23 cellular contexts compared by ENCODE assay signal in genomic region chr16:48636521-48636920, GRCh38. TPM values are rescaled to one million over a fixed set of nuclear protein-coding genes. Genes with fewer than 3 reads are reported as not detected.
DNase-seq lines count a peak whose midpoint lies in the region; ATAC-seq, FAIRE-seq and TF ChIP-seq lines count a peak whose summit lies in the region.
"Had no signal": no experiment of that assay in that cellular context is flagged by ENCODE, and none has a peak within 500 bp of the region (broad histone marks: within the 10 kb centered on the region; RNA-seq: fewer than 3 reads in every experiment).

No MANE protein-coding gene starts in this region.

- ATAC-seq in HepG2: no peak
- no peak for ATAC-seq in right lobe of liver
- no peak for ATAC-seq in left lobe of liver
- no peak for ATAC-seq in upper lobe of right lung
- no peak for ATAC-seq in GM19324 (IDR thresholded peaks at IDR 0.05; ENCODE audit: low FRiP score, unreplicated experiment)
- no peak for ATAC-seq in mucosa of descending colon
- ATAC-seq: A549 had no signal

- no peak for DNase-seq in HepG2 (ENCODE audit: low spot score)
- DNase-seq in right lobe of liver: no peak
- peak; percentile 1 for DNase-seq in left lobe of liver (ENCODE audit: low spot score)
- peak; percentile 3 for DNase-seq in stomach
- peak; percentile 7 for DNase-seq in upper lobe of right lung
- no peak for DNase-seq in DMS114 treated with DMSO at 0.1 percent for 48 hours (lab: John Stamatoyannopoulos, UW; ENCODE audit: unreplicated experiment)
- DNase-seq in mucosa of descending colon: no peak
- DNase-seq: BE2C; C1 segment of cervical spinal cord; CD4-positive, alpha-beta memory T cell; CD4-positive, CD25-positive, alpha-beta regulatory T cell; CD8-positive, alpha-beta memory T cell; COR-L47; DMS 273 treated with DMSO at 0.1 percent for 48 hours; DMS79 treated with DMSO at 0.1 percent for 48 hours; GF-D8 had no signal

- TF ChIP-seq RAD21 in HepG2 (CRISPR knock-in tag; IDR thresholded peaks at IDR 0.05): no peak

- TF ChIP-seq EP300 in HepG2 (IDR thresholded peaks at IDR 0.05; ENCODE audit: low read depth in 2 of 2, low read length in 2 of 2) (no peak), HepG2 (CRISPR knock-in tag; IDR thresholded peaks at IDR 0.05; ENCODE audit: borderline replicate concordance) (no peak), stomach (IDR thresholded peaks at IDR 0.05) (no peak)

- CTCF ChIA-PET in HepG2 (lab: Yijun Ruan, JAX; ENCODE audit: low intra/inter-chr PET ratio, low total read pairs): no interaction called here

- no TSS peak for BruUV-seq in HepG2 (replicated peaks; lab: Mats Ljungman, UMichigan)

- no peaks in the 10 kb centered on the region for H3K79me2 ChIP-seq in HepG2 (ENCODE audit: insufficient read depth, low read length)

- H3K27ac ChIP-seq in HepG2 (ENCODE audit: extremely low read length, insufficient read depth, low read length) (no peak overlapping the region), right lobe of liver (no peak overlapping the region), stomach (no peak overlapping the region), upper lobe of right lung (no peak overlapping the region)
- H3K27ac ChIP-seq: 22Rv1, A549, BLaER1 had no signal

- H3K4me1 ChIP-seq in HepG2 (ENCODE audit: insufficient read depth, low read length) (peaks cover 16% of the 10 kb centered on the region), right lobe of liver (peaks cover 0 to 9% (median 0%) of the 10 kb centered on the region in 4 donors), stomach (no peaks in the 10 kb centered on the region), upper lobe of right lung (no peaks in the 10 kb centered on the region), mucosa of descending colon (ENCODE audit: low read depth) (no peaks in the 10 kb centered on the region)
- H3K4me1 ChIP-seq: BE2C had no signal

- no peak overlapping the region for H3K4me3 ChIP-seq in HepG2 (replicated peaks in 1 of 3; ENCODE audit: insufficient read depth in 1 of 3, low read depth in 2 of 3, low read length in 3 of 3)
- H3K4me3 ChIP-seq in right lobe of liver: no peak overlapping the region
- H3K4me3 ChIP-seq in stomach: no peak overlapping the region
- no peak overlapping the region for H3K4me3 ChIP-seq in upper lobe of right lung
- no peak overlapping the region for H3K4me3 ChIP-seq in mucosa of descending colon
- H3K4me3 ChIP-seq: A549, BLaER1 had no signal

- in situ Hi-C loops in HepG2 (cut with HindIII; ENCODE audit: extremely low pct_ligation_motif_present, low pct_unique_long_range_greater_than_20kb): no loop called here

- no peaks in the 10 kb centered on the region for H4K20me1 ChIP-seq in HepG2 (ENCODE audit: insufficient read depth, low read length)
- H4K20me1 ChIP-seq: BLaER1 had no signal

- H3K9me3 ChIP-seq in HepG2 (ENCODE audit: low read length) (no peaks in the 10 kb centered on the region), right lobe of liver (no peaks in the 10 kb centered on the region), stomach (no peaks in the 10 kb centered on the region), upper lobe of right lung (no peaks in the 10 kb centered on the region), mucosa of descending colon (no peaks in the 10 kb centered on the region)
- H3K9me3 ChIP-seq: A549, BE2C, BLaER1 had no signal

- H3K9ac ChIP-seq in HepG2 (ENCODE audit: insufficient read depth, low read depth, low read length): no peak overlapping the region
- H3K9ac ChIP-seq: BLaER1 had no signal

- no peak overlapping the region for H2AFZ ChIP-seq in HepG2 (ENCODE audit: low read length)

- H3K36me3 ChIP-seq in HepG2 (replicated peaks in 1 of 2; ENCODE audit: control insufficient read depth in 1 of 2, insufficient read depth in 2 of 2, low read length in 2 of 2): no peaks in the 10 kb centered on the region
- H3K36me3 ChIP-seq in right lobe of liver: no peaks in the 10 kb centered on the region
- no peaks in the 10 kb centered on the region for H3K36me3 ChIP-seq in stomach
- H3K36me3 ChIP-seq in upper lobe of right lung: no peaks in the 10 kb centered on the region
- H3K36me3 ChIP-seq in mucosa of descending colon (ENCODE audit: low read depth): no peaks in the 10 kb centered on the region
- H3K36me3 ChIP-seq: BE2C, BLaER1 had no signal

- POLR2A ChIA-PET in HepG2 (lab: Yijun Ruan, JAX): no interaction called here

- TF ChIP-seq POLR2A in HepG2 (IDR thresholded peaks at IDR 0.05; ENCODE audit: insufficient read depth in 1 of 2, low read depth in 2 of 2, low read length in 2 of 2) (no peak), right lobe of liver (IDR thresholded peaks at IDR 0.05) (no peak), stomach (IDR thresholded peaks at IDR 0.05) (no peak)

- WGBS in HepG2 (ENCODE audit: low lambda C conversion rate): 78% methylated on average over 5 of the region's 5 CpGs
- WGBS in right lobe of liver (ENCODE audit: insufficient coverage, low coverage, low lambda C conversion rate, missing lambda C conversion rate): 92% methylated on average over 4 of the region's 5 CpGs
- 90 to 95% (median 93%) methylated on average over 5 of the region's 5 CpGs for WGBS in stomach, 5 donors

- no peak overlapping the region for H3K4me2 ChIP-seq in HepG2 (ENCODE audit: low read depth, low read length)
- H3K4me2 ChIP-seq: A549, BLaER1 had no signal

- TF ChIP-seq CTCF in HepG2 (CRISPR knock-in tag; IDR thresholded peaks at IDR 0.05): no peak
- TF ChIP-seq CTCF in right lobe of liver (IDR thresholded peaks at IDR 0.05): no peak
- TF ChIP-seq CTCF in stomach (IDR thresholded peaks at IDR 0.05): no peak
- TF ChIP-seq CTCF in upper lobe of right lung (IDR thresholded peaks at IDR 0.05): no peak
- no peak for TF ChIP-seq CTCF in mucosa of descending colon (IDR thresholded peaks at IDR 0.05)

- no peaks in the 10 kb centered on the region; a peak in 1 of 5 replicates for H3K27me3 ChIP-seq in HepG2 (ENCODE audit: control insufficient read depth in 1 of 2, insufficient read depth in 2 of 2, low read length in 2 of 2)
- H3K27me3 ChIP-seq in right lobe of liver: no peaks in the 10 kb centered on the region
- H3K27me3 ChIP-seq in stomach: no peaks in the 10 kb centered on the region
- H3K27me3 ChIP-seq in upper lobe of right lung: no peaks in the 10 kb centered on the region
- H3K27me3 ChIP-seq: BE2C, BLaER1 had no signal

- FAIRE-seq in HepG2 (lab: Jason Lieb, UNC): no peak
- FAIRE-seq: A549, G401.6, GM12891, GM19239 had no signal

- intact Hi-C loops in HepG2 (cut with micrococcal nuclease; ENCODE audit: unreplicated experiment): no loop called here
- intact Hi-C loops in right lobe of liver (cut with DNase I): no loop called here
- intact Hi-C loops in stomach (cut with DNase I; ENCODE audit: low total_unique reads): no loop called here
- intact Hi-C loops in upper lobe of right lung (cut with DNase I): no loop called here
- intact Hi-C loops in mucosa of descending colon (cut with DNase I, micrococcal nuclease): no loop called here

TF ChIP-seq in HepG2, 621 proteins besides CTCF, POLR2A, EP300 and RAD21 (continues in another document):
- TF ChIP-seq ZNF75D (CRISPR knock-in tag; IDR thresholded peaks at IDR 0.05; ENCODE audit: borderline replicate concordance): no peak
- TF ChIP-seq, protein P1, sequence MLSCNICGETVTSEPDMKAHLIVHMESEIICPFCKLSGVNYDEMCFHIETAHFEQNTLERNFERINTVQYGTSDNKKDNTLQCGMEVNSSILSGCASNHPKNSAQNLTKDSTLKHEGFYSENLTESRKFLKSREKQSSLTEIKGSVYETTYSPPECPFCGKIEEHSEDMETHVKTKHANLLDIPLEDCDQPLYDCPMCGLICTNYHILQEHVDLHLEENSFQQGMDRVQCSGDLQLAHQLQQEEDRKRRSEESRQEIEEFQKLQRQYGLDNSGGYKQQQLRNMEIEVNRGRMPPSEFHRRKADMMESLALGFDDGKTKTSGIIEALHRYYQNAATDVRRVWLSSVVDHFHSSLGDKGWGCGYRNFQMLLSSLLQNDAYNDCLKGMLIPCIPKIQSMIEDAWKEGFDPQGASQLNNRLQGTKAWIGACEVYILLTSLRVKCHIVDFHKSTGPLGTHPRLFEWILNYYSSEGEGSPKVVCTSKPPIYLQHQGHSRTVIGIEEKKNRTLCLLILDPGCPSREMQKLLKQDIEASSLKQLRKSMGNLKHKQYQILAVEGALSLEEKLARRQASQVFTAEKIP (CRISPR knock-in tag; IDR thresholded peaks at IDR 0.05; ENCODE audit: borderline replicate concordance): no peak
- peak; percentile 95 for TF ChIP-seq ZNF12 (CRISPR knock-in tag; IDR thresholded peaks at IDR 0.05)

RNA-seq across cellular contexts. Expression of gene N4BP1, which starts 26.5 kb away (rescaled TPM):
- 43.9 and 46.5 TPM in 2 replicates for total RNA-seq in HepG2 (2016; rRNA removed; fragmentation: Illumina TruSeq; extraction: Trizol)
- total RNA-seq in HepG2 (2016; cell fraction: cytosol; rRNA removed; fragmentation: Illumina TruSeq; extraction: Trizol; ENCODE audit: low read depth): 30.7 and 33.0 TPM in 2 replicates
- total RNA-seq in HepG2 (2016; cell fraction: insoluble cytoplasmic fraction; rRNA removed; fragmentation: Illumina TruSeq; extraction: Trizol): 41.9 and 43.3 TPM in 2 replicates
- total RNA-seq in HepG2 (2016; cell fraction: membrane; rRNA removed; fragmentation: Illumina TruSeq; extraction: Trizol): 52.7 and 60.8 TPM in 2 replicates
- 39.0 and 46.1 TPM in 2 replicates for total RNA-seq in HepG2 (2016; cell fraction: nucleus; rRNA removed; fragmentation: Illumina TruSeq; extraction: Trizol)
- 19.5 and 21.4 TPM in 2 replicates for polyA plus RNA-seq in HepG2 (2011; rRNA removed)
- 9.8 and 10.1 TPM in 2 replicates for polyA plus RNA-seq in HepG2 (2011; cell fraction: cytosol; rRNA removed)
- 21.8 and 26.8 TPM in 2 replicates for polyA plus RNA-seq in HepG2 (2011; cell fraction: nucleus; rRNA removed)
- 20.4 and 24.7 TPM in 2 replicates for polyA plus RNA-seq in HepG2 (2012)
- polyA plus RNA-seq in HepG2 (2016; cell fraction: cytosol; fragmentation: Illumina TruSeq; extraction: Trizol; ENCODE audit: low read depth): 2.5 and 3.4 TPM in 2 replicates
- polyA plus RNA-seq in HepG2 (2016; cell fraction: insoluble cytoplasmic fraction; fragmentation: Illumina TruSeq; extraction: Trizol; ENCODE audit: low read depth): 37.7 and 43.0 TPM in 2 replicates
- 8.9 and 11.1 TPM in 2 replicates for polyA plus RNA-seq in HepG2 (2016; cell fraction: membrane; fragmentation: Illumina TruSeq; extraction: Trizol; ENCODE audit: low read depth)
- 44.5 and 49.0 TPM in 2 replicates for polyA plus RNA-seq in HepG2 (2016; cell fraction: nucleus; fragmentation: Illumina TruSeq; extraction: Trizol; ENCODE audit: insufficient read depth, low read depth)
- 5.4 and 18.1 TPM in 2 replicates for polyA minus RNA-seq in HepG2 (2011; rRNA and poly(A)+ RNA removed; ENCODE audit: low replicate concordance)
- polyA minus RNA-seq in HepG2 (2011; cell fraction: cytosol; rRNA and poly(A)+ RNA removed): 24.2 and 26.0 TPM in 2 replicates
- 43.1 and 53.5 TPM in 2 replicates for polyA minus RNA-seq in HepG2 (2011; cell fraction: nucleus; rRNA and poly(A)+ RNA removed)
- total RNA-seq in right lobe of liver: 10 to 100 TPM; 10.5 to 17.8 (median 12.1) TPM
- total RNA-seq in left lobe of liver: 11.6 TPM
- total RNA-seq in stomach: 10 to 100 TPM in 4 of 5 donors, 1 to 10 TPM in 1; 6.4 to 54.3 (median 40.6) TPM
- 1 to 10 TPM; 6.7 to 8.5 (median 7.6) TPM for polyA plus RNA-seq in stomach
- total RNA-seq in upper lobe of right lung: 66.5 TPM
- total RNA-seq in mucosa of descending colon: 10 to 100 TPM; 34.6 to 38.9 (median 37.1) TPM

Comparison
In these comparisons a context has a peak if more than half of its experiments do, and no peak if none do; other contexts are left out.
1. DNase-seq: peak in left lobe of liver (single experiment), stomach (single experiment) and upper lobe of right lung (single experiment); none in HepG2 (single experiment), right lobe of liver (0 of 3), DMS114 treated with DMSO at 0.1 percent for 48 hours (single experiment) and mucosa of descending colon (0 of 3).